Comparison of ENCODE assay signal across 34 cellular contexts in the genomic region with DNA sequence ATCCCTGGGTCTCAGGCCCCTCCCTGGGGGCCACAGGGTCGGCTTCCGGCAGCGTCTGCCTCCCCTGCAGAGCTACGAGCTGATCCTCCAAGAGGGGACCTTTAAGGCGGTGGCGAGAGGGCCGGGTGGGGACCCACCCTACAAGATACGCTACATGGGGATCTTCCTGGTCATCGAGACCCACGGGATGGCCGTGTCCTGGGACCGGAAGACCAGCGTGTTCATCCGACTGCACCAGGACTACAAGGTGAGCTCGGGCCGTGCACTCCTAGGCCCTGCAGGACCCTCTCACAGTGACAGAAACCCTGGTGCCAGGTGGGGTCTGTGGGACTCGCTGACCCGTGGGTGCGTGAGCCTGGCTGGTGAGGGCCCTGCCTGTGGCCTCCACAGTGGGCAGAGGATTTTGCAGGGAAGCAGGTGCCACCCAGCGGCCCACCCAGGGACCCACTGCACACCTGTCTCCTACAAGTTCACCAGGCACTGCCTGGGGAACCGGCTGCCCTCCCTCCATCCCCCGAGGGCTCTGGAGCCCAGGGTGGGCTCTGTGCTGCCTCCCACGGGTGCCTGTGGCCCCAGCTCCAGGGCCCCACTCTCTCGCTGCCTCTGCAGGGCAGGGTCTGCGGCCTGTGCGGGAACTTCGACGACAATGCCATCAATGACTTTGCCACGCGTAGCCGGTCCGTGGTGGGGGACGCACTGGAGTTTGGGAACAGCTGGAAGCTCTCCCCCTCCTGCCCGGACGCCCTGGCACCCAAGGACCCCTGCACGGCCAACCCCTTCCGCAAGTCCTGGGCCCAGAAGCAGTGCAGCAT. TPM values are rescaled to one million over a fixed set of nuclear protein-coding genes. Genes with fewer than 3 reads are reported as not detected.
DNase-seq lines count a peak whose midpoint lies in the region; ATAC-seq, FAIRE-seq and TF ChIP-seq lines count a peak whose summit lies in the region.
"Had no signal": no experiment of that assay in that cellular context is flagged by ENCODE, and none has a peak within 500 bp of the region (broad histone marks: within the 10 kb centered on the region; RNA-seq: fewer than 3 reads in every experiment).

No MANE protein-coding gene starts in this region.

- ATAC-seq in sciatic nerve (no peak), left lobe of liver (no peak)
- ATAC-seq: Panc1 had no signal

- no peak overlapping the region for H2BK15ac ChIP-seq in mesenchymal stem cell (ENCODE audit: low read depth, poor library complexity, severe bottlenecking)

- H3K27me3 ChIP-seq in mesenchymal stem cell (ENCODE audit: control insufficient read depth in 1 of 2, insufficient read depth in 1 of 2, low read length in 2 of 2): peaks cover 0 to 22% of the 10 kb centered on the region in 2 experiments
- H3K27me3 ChIP-seq: brain microvascular endothelial cell, hepatocyte, uterus had no signal

- H2BK5ac ChIP-seq in mesenchymal stem cell (ENCODE audit: low read depth, low read length, poor library complexity, severe bottlenecking): no peak overlapping the region

- H3K36me3 Mint-ChIP-seq in CD14-positive monocyte (no peaks in the 10 kb centered on the region), chondrocyte (ENCODE audit: low read depth) (no peaks in the 10 kb centered on the region)
- H3K36me3 Mint-ChIP-seq: activated naive CD4-positive, alpha-beta T cell treated with anti-CD3 and anti-CD28 coated beads, Interleukin-2, amount 50 U/mL, for 24 hours; naive B cell had no signal

- H4K91ac ChIP-seq in mesenchymal stem cell (ENCODE audit: low read length): no peak overlapping the region

- no peak overlapping the region for H3K14ac ChIP-seq in mesenchymal stem cell (ENCODE audit: low read length in 2 of 2)

- H3K36me3 ChIP-seq in kidney (ENCODE audit: control insufficient read depth in 1 of 2, insufficient read depth in 2 of 2, low read length in 2 of 2) (no peaks in the 10 kb centered on the region), mesenchymal stem cell (ENCODE audit: control insufficient read depth in 1 of 2, insufficient read depth in 2 of 2, low read depth in 1 of 2, low read length in 2 of 2) (no peaks in the 10 kb centered on the region)
- H3K36me3 ChIP-seq: BLaER1, brain microvascular endothelial cell, MG63, uterus had no signal

- H2BK12ac ChIP-seq in mesenchymal stem cell (ENCODE audit: low read length in 2 of 2): no peak overlapping the region

- H3K18ac ChIP-seq in mesenchymal stem cell (ENCODE audit: low read depth in 1 of 2, low read length in 2 of 2): no peak overlapping the region

- H3K4me1 Mint-ChIP-seq in CD14-positive monocyte: no peaks in the 10 kb centered on the region
- no peaks in the 10 kb centered on the region for H3K4me1 Mint-ChIP-seq in chondrocyte (ENCODE audit: low read depth)
- H3K4me1 Mint-ChIP-seq: activated CD4-positive, alpha-beta memory T cell treated with anti-CD3 and anti-CD28 coated beads, Interleukin-2, amount 10 ng/mL, durations not matched to agents 7 days and 5 days; activated naive CD4-positive, alpha-beta T cell treated with anti-CD3 and anti-CD28 coated beads, Interleukin-2, amount 50 U/mL, for 24 hours; naive B cell had no signal

- no peak overlapping the region for H3K27ac ChIP-seq in kidney (ENCODE audit: low read depth in 2 of 2, low read length in 2 of 2)
- H3K27ac ChIP-seq in mesenchymal stem cell (ENCODE audit: low read length, poor library complexity, severe bottlenecking): no peak overlapping the region
- H3K27ac ChIP-seq: BLaER1, brain microvascular endothelial cell, hepatocyte, HL-60, uterus had no signal

- H3K9ac ChIP-seq in kidney (ENCODE audit: low read length in 2 of 2): no peak overlapping the region
- H3K9ac ChIP-seq in mesenchymal stem cell (ENCODE audit: low read length): no peak overlapping the region
- H3K9ac ChIP-seq: BLaER1 had no signal

- H3K79me1 ChIP-seq in mesenchymal stem cell (replicated peaks; ENCODE audit: low read length, poor library complexity, severe bottlenecking): no peaks in the 10 kb centered on the region

- intact Hi-C loops in CD14-positive monocyte (cut with micrococcal nuclease) (no loop called here), kidney (cut with DNase I) (no loop called here), sciatic nerve (cut with DNase I) (no loop called here)

- no peak overlapping the region for H3K4ac ChIP-seq in mesenchymal stem cell (ENCODE audit: low read depth in 1 of 2, low read length in 2 of 2)

- H3K9me3 Mint-ChIP-seq in CD14-positive monocyte (peaks cover under 1 to 7% (median 5%) of the 10 kb centered on the region in 7 donors), chondrocyte (ENCODE audit: low read depth) (no peaks in the 10 kb centered on the region)
- H3K9me3 Mint-ChIP-seq: activated CD4-positive, alpha-beta memory T cell treated with anti-CD3 and anti-CD28 coated beads, Interleukin-2, amount 10 ng/mL, durations not matched to agents 7 days and 5 days; activated naive CD4-positive, alpha-beta T cell treated with anti-CD3 and anti-CD28 coated beads, Interleukin-2, amount 50 U/mL, for 24 hours; naive B cell had no signal

- no peak overlapping the region for H3K23ac ChIP-seq in mesenchymal stem cell (ENCODE audit: low read length in 2 of 2)

- no peak overlapping the region for H3K4me3 ChIP-seq in kidney (ENCODE audit: low read length in 2 of 2)
- no peak overlapping the region for H3K4me3 ChIP-seq in mesenchymal stem cell (ENCODE audit: insufficient read depth in 1 of 2, low read depth in 1 of 2, low read length in 2 of 2)
- H3K4me3 ChIP-seq: BLaER1, hepatocyte, MG63, uterus had no signal

- H2AFZ ChIP-seq in mesenchymal stem cell (ENCODE audit: low read depth, low read length): no peak overlapping the region
- H2AFZ ChIP-seq: hepatocyte had no signal

- TF ChIP-seq CTCF in CD14-positive monocyte (IDR thresholded peaks at IDR 0.05): no peak
- no peak for TF ChIP-seq CTCF in chondrocyte (IDR thresholded peaks at IDR 0.05)
- no peak for TF ChIP-seq CTCF in kidney (IDR thresholded peaks at IDR 0.05; ENCODE audit: borderline replicate concordance, extremely low read depth, insufficient read depth)

- H3K4me2 ChIP-seq in mesenchymal stem cell (ENCODE audit: low read length, poor library complexity, severe bottlenecking): no peak overlapping the region
- H3K4me2 ChIP-seq: BLaER1, hepatocyte had no signal

- DNase-seq in CD14-positive monocyte (ENCODE audit: low spot score) (peak; percentile 40), chondrocyte (ENCODE audit: low spot score) (peak; percentile 87), kidney (peak; percentile 65), sciatic nerve (ENCODE audit: low spot score) (peak; percentile 40), left lobe of liver (ENCODE audit: low spot score) (no peak), mesenchymal stem cell (no peak), DMS153 (lab: John Stamatoyannopoulos, UW) (no peak)
- DNase-seq: activated CD4-positive, alpha-beta memory T cell treated with anti-CD3 and anti-CD28 coated beads, Interleukin-2, amount 10 ng/mL, durations not matched to agents 7 days and 5 days; activated CD4-positive, alpha-beta T cell treated with anti-CD3 and anti-CD28 coated beads for 1 hour; activated CD8-positive, alpha-beta memory T cell treated with anti-CD3 and anti-CD28 coated beads, Interleukin-2, amount 50 U/mL, for 4 hours; amniotic stem cell; brain microvascular endothelial cell; KG1; naive B cell; NCI-H2081; NCI-H526 treated with DMSO at 0.1 percent for 48 hours; occipital lobe; SIG-M5; stimulated activated naive CD4-positive, alpha-beta T cell treated with Interleukin-2 at 50 U/mL for 16 hours; uterus had no signal

- H3K4me3 Mint-ChIP-seq in CD14-positive monocyte: no peak overlapping the region
- H3K4me3 Mint-ChIP-seq in chondrocyte (ENCODE audit: unreplicated experiment): no peak overlapping the region
- H3K4me3 Mint-ChIP-seq: activated CD4-positive, alpha-beta memory T cell treated with anti-CD3 and anti-CD28 coated beads, Interleukin-2, amount 10 ng/mL, durations not matched to agents 7 days and 5 days; activated naive CD4-positive, alpha-beta T cell treated with anti-CD3 and anti-CD28 coated beads, Interleukin-2, amount 50 U/mL, for 24 hours had no signal

- H2BK120ac ChIP-seq in mesenchymal stem cell (ENCODE audit: low read depth, low read length): no peak overlapping the region

- no peak overlapping the region for H3K27ac Mint-ChIP-seq in CD14-positive monocyte
- no peak overlapping the region for H3K27ac Mint-ChIP-seq in chondrocyte (ENCODE audit: unreplicated experiment)
- H3K27ac Mint-ChIP-seq: activated CD4-positive, alpha-beta memory T cell treated with anti-CD3 and anti-CD28 coated beads, Interleukin-2, amount 10 ng/mL, durations not matched to agents 7 days and 5 days; activated naive CD4-positive, alpha-beta T cell treated with anti-CD3 and anti-CD28 coated beads, Interleukin-2, amount 50 U/mL, for 24 hours; naive B cell had no signal

- FAIRE-seq in kidney (lab: Jason Lieb, UNC): no peak
- FAIRE-seq: endothelial cell of umbilical vein, frontal cortex, GM12891, H54, small intestine had no signal

- no peaks in the 10 kb centered on the region for H3K4me1 ChIP-seq in kidney (ENCODE audit: control insufficient read depth in 1 of 2, insufficient read depth in 1 of 2, low read depth in 1 of 2, low read length in 2 of 2)
- no peaks in the 10 kb centered on the region for H3K4me1 ChIP-seq in mesenchymal stem cell (ENCODE audit: control insufficient read depth, insufficient read depth, low read depth, low read length)
- H3K4me1 ChIP-seq: uterus had no signal

- no peak overlapping the region for H4K8ac ChIP-seq in mesenchymal stem cell (ENCODE audit: low read length)

- no peak overlapping the region for H2AK5ac ChIP-seq in mesenchymal stem cell (ENCODE audit: low read length, severe bottlenecking)

- 83% methylated on average over 37 of the region's 37 CpGs for WGBS in mesenchymal stem cell

- peaks cover 0 to 4% (median 3%) of the 10 kb centered on the region in 3 donors for H3K27me3 Mint-ChIP-seq in CD14-positive monocyte (ENCODE audit: low read depth in 3 of 3)
- H3K27me3 Mint-ChIP-seq in chondrocyte (ENCODE audit: low read depth): peaks cover 2% of the 10 kb centered on the region
- H3K27me3 Mint-ChIP-seq: activated CD4-positive, alpha-beta memory T cell treated with anti-CD3 and anti-CD28 coated beads, Interleukin-2, amount 10 ng/mL, durations not matched to agents 7 days and 5 days; activated naive CD4-positive, alpha-beta T cell treated with anti-CD3 and anti-CD28 coated beads, Interleukin-2, amount 50 U/mL, for 24 hours; naive B cell had no signal

- no peaks in the 10 kb centered on the region for H3K9me3 ChIP-seq in kidney (ENCODE audit: control insufficient read depth in 1 of 2, low read length in 2 of 2)
- no peaks in the 10 kb centered on the region for H3K9me3 ChIP-seq in mesenchymal stem cell (ENCODE audit: control insufficient read depth, low read length)
- H3K9me3 ChIP-seq: MG63, uterus had no signal

RNA-seq across cellular contexts. Expression of a gene that starts 13.7 kb away (rescaled TPM):
- polyA plus RNA-seq in CD14-positive monocyte: not detected
- total RNA-seq in chondrocyte: not detected in 3 replicates
- total RNA-seq in kidney: 0.38 TPM
- polyA plus RNA-seq in kidney (ENCODE audit: insufficient read depth, low read depth, low replicate concordance): not detected
- total RNA-seq in sciatic nerve: 0.71 TPM
- 4.1 TPM for total RNA-seq in left lobe of liver
- not detected for polyA plus RNA-seq in mesenchymal stem cell (2013, experiment 1 of 2)
- not detected for polyA plus RNA-seq in mesenchymal stem cell (2013, experiment 2 of 2)
- total RNA-seq: activated CD4-positive, alpha-beta memory T cell treated with anti-CD3 and anti-CD28 coated beads, Interleukin-2, amount 10 ng/mL, durations not matched to agents 7 days and 5 days; endothelial cell of umbilical vein; frontal cortex; occipital lobe; T-helper 2 cell treated with Interferon-gamma antibody and Interleukin-4, amounts not matched to agents 100 ng/mL and 5 ng/mL, for 36 hours; temporal lobe had no signal
- polyA plus RNA-seq: AG04450, endothelial cell of umbilical vein had no signal

Comparison
In these comparisons a context has a peak if more than half of its experiments do, and no peak if none do; other contexts are left out.
1. DNase-seq: peak in CD14-positive monocyte (single experiment), chondrocyte (single experiment), kidney (single experiment) and sciatic nerve (single experiment); none in left lobe of liver (single experiment), mesenchymal stem cell (single experiment) and DMS153 (single experiment).